In genomic region chr15:88036154-88036839, GRCh38 we compare ENCODE assay signal across 17 cellular contexts.
DNase-seq lines count a peak whose midpoint lies in the region; ATAC-seq and TF ChIP-seq lines count a peak whose summit lies in the region.
"Had no signal": no experiment of that assay in that cellular context is flagged by ENCODE, and none has a peak within 500 bp of the region (broad histone marks: within the 10 kb centered on the region; RNA-seq: fewer than 3 reads in every experiment).

No MANE protein-coding gene starts in this region.

- no peak for TF ChIP-seq CTCF in hepatocyte (IDR thresholded peaks at IDR 0.05; ENCODE audit: poor library complexity)

- DNase-seq in KBM-7 = peak; percentile 82
- DNase-seq in SJCRH30 = peak; percentile 14 to 48
- DNase-seq in hepatocyte (ENCODE audit: low spot score) = no peak
- peak; percentile 56 for DNase-seq in superior temporal gyrus (ENCODE audit: extremely low spot score)
- no peak for DNase-seq in activated CD4-positive, alpha-beta T cell treated with anti-CD3 and anti-CD28 coated beads, Interleukin-2, amount 10 ng/mL, durations not matched to agents 24 days and 14 days
- no peak for DNase-seq in activated CD4-positive, alpha-beta T cell treated with anti-CD3 and anti-CD28 coated beads, Interleukin-2, amount 50 U/mL, for 48 hours
- DNase-seq: activated CD4-positive, CD25-positive, alpha-beta regulatory T cell treated with anti-CD3 and anti-CD28 coated beads, Interleukin-2, amount 50 U/mL, for 72 hours; activated gamma-delta T cell; BE2C; effector CD8-positive, alpha-beta T cell; GOT3; heart right ventricle; left cardiac atrium; stimulated activated CD4-positive, alpha-beta T cell treated with anti-CD3 and anti-CD28 coated beads, Interleukin-2, amount 100 ng/mL, for 24 hours; T-helper 17 cell had no signal

- H3K4me1 ChIP-seq in SJCRH30 (no peaks in the 10 kb centered on the region), hepatocyte (ENCODE audit: insufficient read depth) (no peaks in the 10 kb centered on the region)
- H3K4me1 ChIP-seq: BE2C, heart right ventricle had no signal

- WGBS in hepatocyte (ENCODE audit: low lambda C conversion rate, missing lambda C conversion rate) = 38% methylated on average over 9 of the region's 9 CpGs

- intact Hi-C loops in activated CD4-positive, alpha-beta T cell treated with anti-CD3 and anti-CD28 coated beads, Interleukin-2, amount 10 ng/mL, durations not matched to agents 24 days and 14 days (cut with micrococcal nuclease) = no loop called here

- no peaks in the 10 kb centered on the region for H3K36me3 ChIP-seq in SJCRH30
- no peaks in the 10 kb centered on the region for H3K36me3 ChIP-seq in hepatocyte (replicated peaks; ENCODE audit: insufficient read depth, low read depth)
- H3K36me3 ChIP-seq: BE2C, heart right ventricle had no signal

- no peaks in the 10 kb centered on the region for H3K9me3 ChIP-seq in SJCRH30 (replicated peaks)
- H3K9me3 ChIP-seq in hepatocyte (ENCODE audit: low read depth) = no peaks in the 10 kb centered on the region
- H3K9me3 ChIP-seq: BE2C, heart right ventricle had no signal

- no peaks in the 10 kb centered on the region for H3K9me3 Mint-ChIP-seq in activated CD4-positive, alpha-beta T cell treated with anti-CD3 and anti-CD28 coated beads, Interleukin-2, amount 10 ng/mL, durations not matched to agents 24 days and 14 days
- H3K9me3 Mint-ChIP-seq: central memory CD8-positive, alpha-beta T cell had no signal

- H3K27ac ChIP-seq in SJCRH30 = no peak overlapping the region
- no peak overlapping the region for H3K27ac ChIP-seq in hepatocyte
- H3K27ac ChIP-seq: heart right ventricle had no signal

- no peaks in the 10 kb centered on the region for H3K9me2 ChIP-seq in hepatocyte (replicated peaks; ENCODE audit: insufficient read depth)

- H3K27me3 ChIP-seq in SJCRH30 (no peaks in the 10 kb centered on the region), hepatocyte (peaks cover 7% of the 10 kb centered on the region)
- H3K27me3 ChIP-seq: BE2C had no signal

- H3K4me2 ChIP-seq in hepatocyte = peak overlapping the region; percentile 47

- no peaks in the 10 kb centered on the region for H3K79me2 ChIP-seq in hepatocyte

- H3K4me3 ChIP-seq in SJCRH30 (peak overlapping the region; percentile 38), hepatocyte (no peak overlapping the region)
- H3K4me3 ChIP-seq: heart right ventricle had no signal

- no peak overlapping the region for H3K27ac Mint-ChIP-seq in activated CD4-positive, alpha-beta T cell treated with anti-CD3 and anti-CD28 coated beads, Interleukin-2, amount 10 ng/mL, durations not matched to agents 24 days and 14 days
- H3K27ac Mint-ChIP-seq: T-helper 17 cell had no signal

- peaks cover 3% of the 10 kb centered on the region for H3K4me1 Mint-ChIP-seq in activated CD4-positive, alpha-beta T cell treated with anti-CD3 and anti-CD28 coated beads, Interleukin-2, amount 10 ng/mL, durations not matched to agents 24 days and 14 days
- H3K4me1 Mint-ChIP-seq: central memory CD8-positive, alpha-beta T cell had no signal

- ATAC-seq in GM18868 (IDR thresholded peaks at IDR 0.05; ENCODE audit: unreplicated experiment) = no peak
- ATAC-seq: heart right ventricle, left cardiac atrium, T-helper 17 cell had no signal

- H3K36me3 Mint-ChIP-seq in activated CD4-positive, alpha-beta T cell treated with anti-CD3 and anti-CD28 coated beads, Interleukin-2, amount 10 ng/mL, durations not matched to agents 24 days and 14 days (ENCODE audit: low read depth) = no peaks in the 10 kb centered on the region

- H4K20me1 ChIP-seq in hepatocyte (ENCODE audit: insufficient read depth, poor library complexity, severe bottlenecking) = no peaks in the 10 kb centered on the region

- H2AFZ ChIP-seq in hepatocyte = no peak overlapping the region

- in situ Hi-C loops in KBM-7 (cut with MboI; ENCODE audit: low pct_unique_long_range_greater_than_20kb, low sequenced_read_pairs) = no loop called here

- H3K27me3 Mint-ChIP-seq in activated CD4-positive, alpha-beta T cell treated with anti-CD3 and anti-CD28 coated beads, Interleukin-2, amount 10 ng/mL, durations not matched to agents 24 days and 14 days = peaks cover 16% of the 10 kb centered on the region

- no peak overlapping the region for H3K4me3 Mint-ChIP-seq in activated CD4-positive, alpha-beta T cell treated with anti-CD3 and anti-CD28 coated beads, Interleukin-2, amount 10 ng/mL, durations not matched to agents 24 days and 14 days
- H3K4me3 Mint-ChIP-seq: central memory CD8-positive, alpha-beta T cell; T-helper 17 cell had no signal

Comparison
In these comparisons a context has a peak if more than half of its experiments do, and no peak if none do; other contexts are left out.
1. DNase-seq: peak in KBM-7 (single experiment), SJCRH30 (2 of 2) and superior temporal gyrus (single experiment); none in hepatocyte (single experiment), activated CD4-positive, alpha-beta T cell treated with anti-CD3 and anti-CD28 coated beads, Interleukin-2, amount 10 ng/mL, durations not matched to agents 24 days and 14 days (single experiment) and activated CD4-positive, alpha-beta T cell treated with anti-CD3 and anti-CD28 coated beads, Interleukin-2, amount 50 U/mL, for 48 hours (0 of 2).